In genomic region chr2:158818511-158818910, GRCh38 we compare ENCODE assay signal across 12 cellular contexts. TPM values are rescaled to one million over a fixed set of nuclear protein-coding genes. Genes with fewer than 3 reads are reported as not detected.
"Had no signal": no experiment of that assay in that cellular context is flagged by ENCODE, and none has a peak within 500 bp of the region (broad histone marks: within the 10 kb centered on the region; RNA-seq: fewer than 3 reads in every experiment).

No MANE protein-coding gene starts in this region.

- H3K27ac ChIP-seq: colonic mucosa, skin epidermis had no signal

- H3K4me1 Mint-ChIP-seq: memory B cell; stimulated activated effector memory CD8-positive, alpha-beta T cell treated with anti-CD3 and anti-CD28 coated beads, Interleukin-12 subunit alpha, Interleukin-12 subunit beta, amount 100 ng/mL, for 72 hours; T-helper 17 cell had no signal

- H3K27ac Mint-ChIP-seq: memory B cell; nephron progenitor cell; stimulated activated effector memory CD8-positive, alpha-beta T cell treated with anti-CD3 and anti-CD28 coated beads, Interleukin-12 subunit alpha, Interleukin-12 subunit beta, amount 100 ng/mL, for 72 hours; T-helper 17 cell had no signal

- H3K9me3 Mint-ChIP-seq: stimulated activated effector memory CD8-positive, alpha-beta T cell treated with anti-CD3 and anti-CD28 coated beads, Interleukin-12 subunit alpha, Interleukin-12 subunit beta, amount 100 ng/mL, for 72 hours had no signal

- H3K9me3 ChIP-seq: colonic mucosa had no signal

- ATAC-seq: stimulated activated effector memory CD8-positive, alpha-beta T cell treated with anti-CD3 and anti-CD28 coated beads, Interleukin-12 subunit alpha, Interleukin-12 subunit beta, amount 100 ng/mL, for 72 hours; T-helper 17 cell had no signal

- H3K4me3 ChIP-seq: colonic mucosa, skin epidermis had no signal

- H3K4me3 Mint-ChIP-seq: memory B cell; nephron progenitor cell; stimulated activated effector memory CD8-positive, alpha-beta T cell treated with anti-CD3 and anti-CD28 coated beads, Interleukin-12 subunit alpha, Interleukin-12 subunit beta, amount 100 ng/mL, for 72 hours; T-helper 17 cell had no signal

- H3K4me1 ChIP-seq: colonic mucosa had no signal

- H3K27me3 ChIP-seq: colonic mucosa had no signal

- DNase-seq: activated CD4-positive, alpha-beta T cell treated with anti-CD3 and anti-CD28 coated beads, Interleukin-2, amount 50 U/mL, for 1 hour; activated CD4-positive, CD25-positive, alpha-beta regulatory T cell; activated naive CD4-positive, alpha-beta T cell treated with anti-CD3 and anti-CD28 coated beads, Interleukin-2, amount 50 U/mL, for 16 hours; colonic mucosa; effector CD4-positive, alpha-beta T cell; nephron progenitor cell; SHP77; T-helper 17 cell had no signal

- H3K36me3 Mint-ChIP-seq: memory B cell; stimulated activated effector memory CD8-positive, alpha-beta T cell treated with anti-CD3 and anti-CD28 coated beads, Interleukin-12 subunit alpha, Interleukin-12 subunit beta, amount 100 ng/mL, for 72 hours had no signal

RNA-seq across cellular contexts. Expression of gene DAPL1, which starts 23.4 kb away (rescaled TPM):
- total RNA-seq: endothelial cell of umbilical vein, T-helper 17 cell had no signal
- polyA plus RNA-seq: endothelial cell of umbilical vein had no signal
